ENCODE assay signal across 12 cellular contexts in the genomic region with DNA sequence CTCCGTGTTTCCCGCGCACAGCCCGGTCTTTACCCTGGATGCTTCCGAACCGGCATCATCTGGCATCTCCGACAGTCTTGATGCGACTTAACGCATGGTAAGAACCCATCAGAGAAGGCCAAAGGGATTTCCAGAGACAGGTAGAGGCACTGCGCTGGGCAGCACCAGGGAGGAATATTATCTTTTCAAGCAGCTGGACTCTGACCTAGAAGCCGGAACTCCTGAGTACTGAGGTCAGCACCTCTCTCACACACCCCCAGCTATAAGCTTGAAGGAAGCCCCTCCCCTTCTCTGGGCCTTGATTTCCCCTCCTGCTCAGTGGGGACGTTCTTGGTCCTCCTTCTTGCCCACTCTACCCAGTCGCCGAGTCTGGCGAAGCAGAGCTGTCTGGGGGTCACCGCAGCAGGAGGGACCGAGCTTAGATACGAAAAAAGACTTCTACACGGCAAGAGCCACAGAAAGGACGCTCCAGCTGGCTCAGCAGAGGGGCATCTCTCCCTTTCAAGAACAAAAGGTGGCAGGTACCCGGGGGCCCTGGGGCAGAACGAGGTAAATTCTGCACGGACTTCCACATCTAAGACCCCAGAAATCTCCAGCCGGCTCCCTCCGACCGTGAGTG. TPM values are rescaled to one million over a fixed set of nuclear protein-coding genes. Genes with fewer than 3 reads are reported as not detected.
DNase-seq lines count a peak whose midpoint lies in the region; ATAC-seq, FAIRE-seq and TF ChIP-seq lines count a peak whose summit lies in the region.
"Not testable (repeated sequence)": the region's sequence is repeated elsewhere in the genome, so short reads cannot be mapped to it uniquely, and the experiment has no call there.
"Had no signal": no experiment of that assay in that cellular context is flagged by ENCODE, and none has a peak within 500 bp of the region (broad histone marks: within the 10 kb centered on the region; RNA-seq: fewer than 3 reads in every experiment).

No MANE protein-coding gene starts in this region.

- H4K5ac ChIP-seq in IMR-90 (ENCODE audit: low read depth, low read length): not testable (repeated sequence)

- H3K4me1 ChIP-seq in IMR-90 (ENCODE audit: control insufficient read depth, insufficient read depth, low read length); body of pancreas; endodermal cell (ENCODE audit: control insufficient read depth, insufficient read depth, low read length); pancreas: not testable (repeated sequence)

- ATAC-seq in IMR-90 (ENCODE audit: low read depth): 0 out of 2 replicates have a peak, but pooled peaks have one; percentile 4
- ATAC-seq in body of pancreas: peak; percentile 36
- peak in 3 of 4 donors; percentile 40 to 50 (median 46) for ATAC-seq in pancreas

- not testable (repeated sequence) for H3K4me3 ChIP-seq in IMR-90 (ENCODE audit: insufficient read depth, low read depth, low read length); body of pancreas; endodermal cell (ENCODE audit: low read length); pancreas

- peaks cover 70% of the 10 kb centered on the region for H3K27me3 Mint-ChIP-seq in endodermal cell (ENCODE audit: insufficient read depth)
- peaks cover 78% of the 10 kb centered on the region for H3K27me3 Mint-ChIP-seq in mesothelial cell of epicardium (ENCODE audit: low read depth)

- not testable (repeated sequence) for H3K36me3 ChIP-seq in IMR-90 (ENCODE audit: control insufficient read depth, insufficient read depth, low read length); body of pancreas (replicated peaks in 1 of 2; ENCODE audit: insufficient read depth in 1 of 2, low read depth in 2 of 2); endodermal cell (ENCODE audit: control insufficient read depth, insufficient read depth, low read length); pancreas

- H3K36me3 Mint-ChIP-seq in endodermal cell (ENCODE audit: low read depth); mesothelial cell of epicardium: not testable (repeated sequence)

- H4K20me1 ChIP-seq in IMR-90 (ENCODE audit: insufficient read depth, low read length): not testable (repeated sequence)

- POLR2A ChIA-PET in IMR-90 (lab: Charles Lee; ENCODE audit: unreplicated experiment): not testable (repeated sequence)

- not testable (repeated sequence) for H3K9me3 Mint-ChIP-seq in endodermal cell, mesothelial cell of epicardium

- H3K27ac Mint-ChIP-seq in endodermal cell, mesothelial cell of epicardium: not testable (repeated sequence)

- H4K91ac ChIP-seq in IMR-90 (ENCODE audit: insufficient read depth, low read depth, low read length): not testable (repeated sequence)

- not testable (repeated sequence) for H2BK15ac ChIP-seq in IMR-90 (ENCODE audit: low read depth, low read length)

- intact Hi-C loops in IMR-90 (cut with micrococcal nuclease); body of pancreas (cut with DNase I); pancreas (cut with DNase I): not testable (repeated sequence)

- not testable (repeated sequence) for H3K27ac ChIP-seq in IMR-90 (ENCODE audit: insufficient read depth, low read length); body of pancreas; endodermal cell (ENCODE audit: low read depth, low read length); pancreas

- FAIRE-seq in islet of Langerhans (lab: Jason Lieb, UNC) (peak; percentile 24), urothelium cell line (lab: Jason Lieb, UNC) (peak; percentile 58)
- not testable (repeated sequence) for FAIRE-seq in pancreas (lab: Jason Lieb, UNC)

- H3K9me3 ChIP-seq in IMR-90 (ENCODE audit: control insufficient read depth, insufficient read depth, low read length); body of pancreas; endodermal cell (ENCODE audit: control insufficient read depth, low read length); pancreas: not testable (repeated sequence)

- H2BK20ac ChIP-seq in IMR-90 (ENCODE audit: low read depth, low read length): not testable (repeated sequence)

- H4K8ac ChIP-seq in IMR-90 (ENCODE audit: low read depth in 2 of 2, low read length in 2 of 2): not testable (repeated sequence)

- TF ChIP-seq CTCF in IMR-90 (conservative IDR thresholded peaks at IDR 0.05; ENCODE audit: low read depth, low read length); body of pancreas (IDR thresholded peaks at IDR 0.05); endodermal cell (conservative IDR thresholded peaks at IDR 0.05); mesothelial cell of epicardium (IDR thresholded peaks at IDR 0.05; ENCODE audit: unreplicated experiment); pancreas (IDR thresholded peaks at IDR 0.05): not testable (repeated sequence)

- not testable (repeated sequence) for H3K4ac ChIP-seq in IMR-90 (ENCODE audit: low read depth, low read length)

- H2AFZ ChIP-seq in IMR-90 (replicated peaks; ENCODE audit: low read length, poor library complexity): not testable (repeated sequence)

- CTCF ChIA-PET in IMR-90 (lab: Yijun Ruan, JAX): not testable (repeated sequence)

- H2BK5ac ChIP-seq in IMR-90 (ENCODE audit: low read depth, low read length, poor library complexity, severe bottlenecking): not testable (repeated sequence)

- in situ Hi-C loops in IMR-90 (cut with MboI; ENCODE audit: low sequenced_read_pairs): not testable (repeated sequence)

- BruUV-seq in IMR-90 (replicated peaks; lab: Mats Ljungman, UMichigan): not testable (repeated sequence)

- H3K9ac ChIP-seq in IMR-90 (ENCODE audit: low read depth, low read length); endodermal cell (ENCODE audit: extremely low read depth, low read length, poor library complexity, severe bottlenecking): not testable (repeated sequence)

- not testable (repeated sequence) for H3K23ac ChIP-seq in IMR-90 (ENCODE audit: low read depth, low read length)

- dilution Hi-C loops in IMR-90 (cut with HindIII; ENCODE audit: low sequenced_read_pairs, unreplicated experiment): not testable (repeated sequence)

- not testable (repeated sequence) for TF ChIP-seq RAD21 in IMR-90 (IDR thresholded peaks at IDR 0.05; ENCODE audit: low read length)

- not testable (repeated sequence) for H3K79me1 ChIP-seq in IMR-90 (ENCODE audit: low read depth in 1 of 2, low read length in 2 of 2)

- not testable (repeated sequence) for H3K18ac ChIP-seq in IMR-90 (ENCODE audit: low read depth, low read length)

- H3K14ac ChIP-seq in IMR-90 (replicated peaks; ENCODE audit: low read depth, low read length): not testable (repeated sequence)

- H3K4me2 ChIP-seq in IMR-90 (ENCODE audit: low read depth, low read length): not testable (repeated sequence)

- WGBS in IMR-90 (ENCODE audit: extremely low coverage in 2 of 2, insufficient read length in 1 of 2), 2 experiments: 59% methylated on average over 4 of the region's 26 CpGs; no CpG with 5 or more reads in 1 of the 2 experiments
- 67 to 71% methylated on average over 11 to 12 of the region's 26 CpGs for WGBS in body of pancreas, 2 donors
- 93 to 94% methylated on average over 3 to 10 of the region's 26 CpGs for WGBS in endodermal cell (ENCODE audit: insufficient coverage in 1 of 2, insufficient read length in 1 of 2), 2 experiments
- 65 to 75% methylated on average over 10 to 11 of the region's 26 CpGs for WGBS in pancreas, 2 donors

- not testable (repeated sequence) for H3K9me1 ChIP-seq in IMR-90 (ENCODE audit: insufficient read depth, low read length)

- not testable (repeated sequence) for TF ChIP-seq POLR2A in IMR-90 (IDR thresholded peaks at IDR 0.05; ENCODE audit: low read depth, low read length); body of pancreas (IDR thresholded peaks at IDR 0.05)

- H3K27me3 ChIP-seq in IMR-90 (ENCODE audit: control insufficient read depth, insufficient read depth, low read length) (peaks cover 29% of the 10 kb centered on the region), endodermal cell (ENCODE audit: control insufficient read depth, insufficient read depth, low read length, poor library complexity, severe bottlenecking) (peaks cover 70% of the 10 kb centered on the region)
- not testable (repeated sequence) for H3K27me3 ChIP-seq in body of pancreas, pancreas

- not testable (repeated sequence) for DNase-seq in IMR-90; body of pancreas; pancreas; urothelium cell line (ENCODE audit: low spot score)
- DNase-seq in endodermal cell (peak; percentile 33), mesothelial cell of epicardium (ENCODE audit: low spot score in 2 of 2, unreplicated experiment in 2 of 2) (peak in 1 of 2 experiments; percentile 37)

- not testable (repeated sequence) for H3K56ac ChIP-seq in IMR-90 (ENCODE audit: extremely low read depth, insufficient read depth, low read length)

- H2BK120ac ChIP-seq in IMR-90 (ENCODE audit: low read depth, low read length): not testable (repeated sequence)

- H2AK5ac ChIP-seq in IMR-90 (ENCODE audit: low read depth, low read length): not testable (repeated sequence)

- not testable (repeated sequence) for H2AK9ac ChIP-seq in IMR-90 (replicated peaks; ENCODE audit: low read depth, low read length, poor library complexity)

- H3K4me3 Mint-ChIP-seq in endodermal cell: not testable (repeated sequence)
- H3K4me3 Mint-ChIP-seq in mesothelial cell of epicardium: peak overlapping the region; percentile 18

- peaks cover 10% of the 10 kb centered on the region for H3K4me1 Mint-ChIP-seq in endodermal cell
- peaks cover 16% of the 10 kb centered on the region for H3K4me1 Mint-ChIP-seq in mesothelial cell of epicardium

RNA-seq across cellular contexts. Expression of gene IQSEC3, which starts 10.6 kb away (rescaled TPM):
- total RNA-seq in IMR-90 (2012; rRNA removed): not detected in 2 replicates
- polyA plus RNA-seq in IMR-90 (2012; rRNA removed): 0.10 TPM in 2 replicates
- 0.03 and 0.08 TPM in 2 replicates for polyA plus RNA-seq in IMR-90 (2012; cell fraction: cytosol; rRNA removed)
- polyA plus RNA-seq in IMR-90 (2012; cell fraction: nucleus; rRNA removed; ENCODE audit: low replicate concordance): 0.92 and 1.2 TPM in 2 replicates
- total RNA-seq in body of pancreas: 1 to 10 TPM in 1 of 2 donors, under 1 TPM in 1; 0.78 to 1.6 TPM
- total RNA-seq in endodermal cell: 1 to 10 TPM; 1.5 to 2.7 TPM
- polyA plus RNA-seq in endodermal cell (2013, experiment 1 of 2): 1.5 TPM
- polyA plus RNA-seq in endodermal cell (2013, experiment 2 of 2): 0.95 TPM
- total RNA-seq in mesothelial cell of epicardium: 7.4 to 8.8 TPM (median 8.5 TPM) in 3 replicates
- 1 to 10 TPM in 3 of 6 donors, under 1 TPM in 3; 0.16 to 1.6 (median 0.99) TPM for total RNA-seq in pancreas
- 10 to 100 TPM in 1 of 2 donors, 1 to 10 TPM in 1; 1.9 to 10.1 TPM for polyA plus RNA-seq in pancreas
- total RNA-seq: G401, GM12878, HT-29 had no signal
- polyA plus RNA-seq: CD8-positive, alpha-beta memory T cell; GM12878; IgD-negative memory B cell had no signal
